1 cellular context compared by ENCODE assay signal in the genomic region with DNA sequence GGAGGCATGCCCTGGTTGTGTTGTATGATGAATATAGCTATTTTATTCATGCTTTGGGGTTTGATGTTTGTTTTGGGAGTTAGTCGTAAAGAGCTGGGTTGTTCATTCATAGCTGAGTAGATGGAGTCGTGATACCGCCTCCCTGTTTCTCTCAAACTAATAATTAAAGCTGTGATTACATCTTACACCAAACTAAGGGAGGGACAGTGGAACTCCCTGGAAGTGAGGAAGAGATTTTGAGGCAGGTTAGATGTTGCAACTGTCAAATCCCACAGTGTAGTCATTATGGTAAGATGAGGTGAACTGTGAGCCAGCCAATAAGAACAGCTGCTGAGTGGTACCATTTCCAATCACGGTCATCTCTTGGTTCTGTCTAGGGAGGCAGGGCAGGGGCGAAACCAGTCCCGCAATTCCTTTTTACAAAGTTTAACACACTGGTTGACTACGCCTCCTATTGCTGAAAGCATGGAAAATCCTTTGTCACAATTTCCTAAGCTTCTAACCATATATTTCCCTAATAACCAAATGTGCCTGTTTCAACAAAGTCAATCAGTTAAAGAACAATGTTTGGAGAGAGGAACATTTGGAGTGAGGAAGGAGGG.
TF ChIP-seq lines count a peak whose summit lies in the region.

No MANE protein-coding gene starts in this region.

TF ChIP-seq in GM23338, 12 proteins besides CTCF, POLR2A, EP300 and RAD21 (continued from another document):
- TF ChIP-seq, protein P1, sequence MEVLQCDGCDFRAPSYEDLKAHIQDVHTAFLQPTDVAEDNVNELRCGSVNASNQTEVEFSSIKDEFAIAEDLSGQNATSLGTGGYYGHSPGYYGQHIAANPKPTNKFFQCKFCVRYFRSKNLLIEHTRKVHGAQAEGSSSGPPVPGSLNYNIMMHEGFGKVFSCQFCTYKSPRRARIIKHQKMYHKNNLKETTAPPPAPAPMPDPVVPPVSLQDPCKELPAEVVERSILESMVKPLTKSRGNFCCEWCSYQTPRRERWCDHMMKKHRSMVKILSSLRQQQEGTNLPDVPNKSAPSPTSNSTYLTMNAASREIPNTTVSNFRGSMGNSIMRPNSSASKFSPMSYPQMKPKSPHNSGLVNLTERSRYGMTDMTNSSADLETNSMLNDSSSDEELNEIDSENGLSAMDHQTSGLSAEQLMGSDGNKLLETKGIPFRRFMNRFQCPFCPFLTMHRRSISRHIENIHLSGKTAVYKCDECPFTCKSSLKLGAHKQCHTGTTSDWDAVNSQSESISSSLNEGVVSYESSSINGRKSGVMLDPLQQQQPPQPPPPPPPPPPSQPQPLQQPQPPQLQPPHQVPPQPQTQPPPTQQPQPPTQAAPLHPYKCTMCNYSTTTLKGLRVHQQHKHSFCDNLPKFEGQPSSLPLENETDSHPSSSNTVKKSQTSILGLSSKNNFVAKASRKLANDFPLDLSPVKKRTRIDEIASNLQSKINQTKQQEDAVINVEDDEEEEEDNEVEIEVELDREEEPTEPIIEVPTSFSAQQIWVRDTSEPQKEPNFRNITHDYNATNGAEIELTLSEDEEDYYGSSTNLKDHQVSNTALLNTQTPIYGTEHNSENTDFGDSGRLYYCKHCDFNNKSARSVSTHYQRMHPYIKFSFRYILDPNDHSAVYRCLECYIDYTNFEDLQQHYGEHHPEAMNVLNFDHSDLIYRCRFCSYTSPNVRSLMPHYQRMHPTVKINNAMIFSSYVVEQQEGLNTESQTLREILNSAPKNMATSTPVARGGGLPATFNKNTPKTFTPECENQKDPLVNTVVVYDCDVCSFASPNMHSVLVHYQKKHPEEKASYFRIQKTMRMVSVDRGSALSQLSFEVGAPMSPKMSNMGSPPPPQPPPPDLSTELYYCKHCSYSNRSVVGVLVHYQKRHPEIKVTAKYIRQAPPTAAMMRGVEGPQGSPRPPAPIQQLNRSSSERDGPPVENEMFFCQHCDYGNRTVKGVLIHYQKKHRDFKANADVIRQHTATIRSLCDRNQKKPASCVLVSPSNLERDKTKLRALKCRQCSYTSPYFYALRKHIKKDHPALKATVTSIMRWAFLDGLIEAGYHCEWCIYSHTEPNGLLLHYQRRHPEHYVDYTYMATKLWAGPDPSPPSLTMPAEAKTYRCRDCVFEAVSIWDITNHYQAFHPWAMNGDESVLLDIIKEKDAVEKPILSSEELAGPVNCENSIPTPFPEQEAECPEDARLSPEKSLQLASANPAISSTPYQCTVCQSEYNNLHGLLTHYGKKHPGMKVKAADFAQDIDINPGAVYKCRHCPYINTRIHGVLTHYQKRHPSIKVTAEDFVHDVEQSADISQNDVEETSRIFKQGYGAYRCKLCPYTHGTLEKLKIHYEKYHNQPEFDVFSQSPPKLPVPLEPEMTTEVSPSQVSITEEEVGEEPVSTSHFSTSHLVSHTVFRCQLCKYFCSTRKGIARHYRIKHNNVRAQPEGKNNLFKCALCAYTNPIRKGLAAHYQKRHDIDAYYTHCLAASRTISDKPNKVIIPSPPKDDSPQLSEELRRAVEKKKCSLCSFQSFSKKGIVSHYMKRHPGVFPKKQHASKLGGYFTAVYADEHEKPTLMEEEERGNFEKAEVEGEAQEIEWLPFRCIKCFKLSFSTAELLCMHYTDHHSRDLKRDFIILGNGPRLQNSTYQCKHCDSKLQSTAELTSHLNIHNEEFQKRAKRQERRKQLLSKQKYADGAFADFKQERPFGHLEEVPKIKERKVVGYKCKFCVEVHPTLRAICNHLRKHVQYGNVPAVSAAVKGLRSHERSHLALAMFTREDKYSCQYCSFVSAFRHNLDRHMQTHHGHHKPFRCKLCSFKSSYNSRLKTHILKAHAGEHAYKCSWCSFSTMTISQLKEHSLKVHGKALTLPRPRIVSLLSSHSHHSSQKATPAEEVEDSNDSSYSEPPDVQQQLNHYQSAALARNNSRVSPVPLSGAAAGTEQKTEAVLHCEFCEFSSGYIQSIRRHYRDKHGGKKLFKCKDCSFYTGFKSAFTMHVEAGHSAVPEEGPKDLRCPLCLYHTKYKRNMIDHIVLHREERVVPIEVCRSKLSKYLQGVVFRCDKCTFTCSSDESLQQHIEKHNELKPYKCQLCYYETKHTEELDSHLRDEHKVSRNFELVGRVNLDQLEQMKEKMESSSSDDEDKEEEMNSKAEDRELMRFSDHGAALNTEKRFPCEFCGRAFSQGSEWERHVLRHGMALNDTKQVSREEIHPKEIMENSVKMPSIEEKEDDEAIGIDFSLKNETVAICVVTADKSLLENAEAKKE (CRISPR knock-in tag; IDR thresholded peaks at IDR 0.05): no peak
- TF ChIP-seq EZH2 (IDR thresholded peaks at IDR 0.05; ENCODE audit: low read depth, unreplicated experiment): no peak
- TF ChIP-seq, protein P2, sequence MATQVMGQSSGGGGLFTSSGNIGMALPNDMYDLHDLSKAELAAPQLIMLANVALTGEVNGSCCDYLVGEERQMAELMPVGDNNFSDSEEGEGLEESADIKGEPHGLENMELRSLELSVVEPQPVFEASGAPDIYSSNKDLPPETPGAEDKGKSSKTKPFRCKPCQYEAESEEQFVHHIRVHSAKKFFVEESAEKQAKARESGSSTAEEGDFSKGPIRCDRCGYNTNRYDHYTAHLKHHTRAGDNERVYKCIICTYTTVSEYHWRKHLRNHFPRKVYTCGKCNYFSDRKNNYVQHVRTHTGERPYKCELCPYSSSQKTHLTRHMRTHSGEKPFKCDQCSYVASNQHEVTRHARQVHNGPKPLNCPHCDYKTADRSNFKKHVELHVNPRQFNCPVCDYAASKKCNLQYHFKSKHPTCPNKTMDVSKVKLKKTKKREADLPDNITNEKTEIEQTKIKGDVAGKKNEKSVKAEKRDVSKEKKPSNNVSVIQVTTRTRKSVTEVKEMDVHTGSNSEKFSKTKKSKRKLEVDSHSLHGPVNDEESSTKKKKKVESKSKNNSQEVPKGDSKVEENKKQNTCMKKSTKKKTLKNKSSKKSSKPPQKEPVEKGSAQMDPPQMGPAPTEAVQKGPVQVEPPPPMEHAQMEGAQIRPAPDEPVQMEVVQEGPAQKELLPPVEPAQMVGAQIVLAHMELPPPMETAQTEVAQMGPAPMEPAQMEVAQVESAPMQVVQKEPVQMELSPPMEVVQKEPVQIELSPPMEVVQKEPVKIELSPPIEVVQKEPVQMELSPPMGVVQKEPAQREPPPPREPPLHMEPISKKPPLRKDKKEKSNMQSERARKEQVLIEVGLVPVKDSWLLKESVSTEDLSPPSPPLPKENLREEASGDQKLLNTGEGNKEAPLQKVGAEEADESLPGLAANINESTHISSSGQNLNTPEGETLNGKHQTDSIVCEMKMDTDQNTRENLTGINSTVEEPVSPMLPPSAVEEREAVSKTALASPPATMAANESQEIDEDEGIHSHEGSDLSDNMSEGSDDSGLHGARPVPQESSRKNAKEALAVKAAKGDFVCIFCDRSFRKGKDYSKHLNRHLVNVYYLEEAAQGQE (IDR thresholded peaks at IDR 0.05; ENCODE audit: unreplicated experiment): no peak
TF ChIP-seq in GM23338: peak in this region for 0.
